ENCODE assay signal across 11 cellular contexts in genomic region chr19:50638576-50638975, GRCh38. TPM values are rescaled to one million over a fixed set of nuclear protein-coding genes. Genes with fewer than 3 reads are reported as not detected.
A peak's percentile ranks its signal among the peaks of the same experiment; 100 is the strongest.
DNase-seq lines count a peak whose midpoint lies in the region; ATAC-seq and TF ChIP-seq lines count a peak whose summit lies in the region.
"Had no signal": no experiment of that assay in that cellular context is flagged by ENCODE, and none has a peak within 500 bp of the region (broad histone marks: within the 10 kb centered on the region; RNA-seq: fewer than 3 reads in every experiment).

No MANE protein-coding gene starts in this region.

- no peak overlapping the region for H3K27ac Mint-ChIP-seq in activated CD8-positive, alpha-beta T cell treated with anti-CD3 and anti-CD28 coated beads for 36 hours
- no peak overlapping the region for H3K27ac Mint-ChIP-seq in activated CD8-positive, alpha-beta T cell treated with anti-CD3 and anti-CD28 coated beads, Interleukin-2, amount 10 ng/mL, durations not matched to agents 7 days and 5 days

- H3K9ac ChIP-seq in SK-N-MC (ENCODE audit: insufficient read length) (no peak overlapping the region), parathyroid adenoma (no peak overlapping the region)

- POLR2A ChIA-PET in activated CD8-positive, alpha-beta T cell treated with anti-CD3 and anti-CD28 coated beads for 36 hours (lab: Charles Lee) = no interaction called here
- POLR2A ChIA-PET in activated CD8-positive, alpha-beta T cell treated with anti-CD3 and anti-CD28 coated beads, Interleukin-2, amount 10 ng/mL, durations not matched to agents 7 days and 5 days (lab: Charles Lee) = no interaction called here

- peak overlapping the region; percentile 99 for H3K4me2 ChIP-seq in parathyroid adenoma (ENCODE audit: low read length)

- no peaks in the 10 kb centered on the region for H3K4me1 Mint-ChIP-seq in activated CD8-positive, alpha-beta T cell treated with anti-CD3 and anti-CD28 coated beads for 36 hours (ENCODE audit: low read depth)
- peaks cover 2% of the 10 kb centered on the region for H3K4me1 Mint-ChIP-seq in activated CD8-positive, alpha-beta T cell treated with anti-CD3 and anti-CD28 coated beads, Interleukin-2, amount 10 ng/mL, durations not matched to agents 7 days and 5 days (ENCODE audit: low read depth)

- no peaks in the 10 kb centered on the region for H3K4me1 ChIP-seq in parathyroid adenoma

- DNase-seq in activated CD8-positive, alpha-beta T cell treated with anti-CD3 and anti-CD28 coated beads for 36 hours = no peak
- DNase-seq in activated CD8-positive, alpha-beta T cell treated with anti-CD3 and anti-CD28 coated beads, Interleukin-2, amount 10 ng/mL, durations not matched to agents 7 days and 5 days = no peak
- DNase-seq in SK-N-MC (ENCODE audit: low read depth, low spot score) = no peak
- DNase-seq: activated gamma-delta T cell, T-helper 1 cell had no signal

- H3K4me3 ChIP-seq in SK-N-MC (peak overlapping the region; percentile 87; the same call in 1 of the 2 replicates), iPS-11a (ENCODE audit: low read depth, low read length) (peak overlapping the region; percentile 67), parathyroid adenoma (ENCODE audit: low read depth, low read length) (peak overlapping the region; percentile 88)

- peaks cover 6% of the 10 kb centered on the region for H3K36me3 Mint-ChIP-seq in activated CD8-positive, alpha-beta T cell treated with anti-CD3 and anti-CD28 coated beads for 36 hours (ENCODE audit: low read depth)
- no peaks in the 10 kb centered on the region for H3K36me3 Mint-ChIP-seq in activated CD8-positive, alpha-beta T cell treated with anti-CD3 and anti-CD28 coated beads, Interleukin-2, amount 10 ng/mL, durations not matched to agents 7 days and 5 days (ENCODE audit: low read depth)

- peak overlapping the region; percentile 9 for H3K4me3 Mint-ChIP-seq in activated CD8-positive, alpha-beta T cell treated with anti-CD3 and anti-CD28 coated beads for 36 hours
- no peak overlapping the region for H3K4me3 Mint-ChIP-seq in activated CD8-positive, alpha-beta T cell treated with anti-CD3 and anti-CD28 coated beads, Interleukin-2, amount 10 ng/mL, durations not matched to agents 7 days and 5 days

- H3K27me3 Mint-ChIP-seq in activated CD8-positive, alpha-beta T cell treated with anti-CD3 and anti-CD28 coated beads for 36 hours = peaks cover 39% of the 10 kb centered on the region
- H3K27me3 Mint-ChIP-seq in activated CD8-positive, alpha-beta T cell treated with anti-CD3 and anti-CD28 coated beads, Interleukin-2, amount 10 ng/mL, durations not matched to agents 7 days and 5 days (ENCODE audit: low read depth) = peaks cover 29% of the 10 kb centered on the region

- H2AFZ ChIP-seq in parathyroid adenoma = peak overlapping the region; percentile 93

- no peak overlapping the region for H3K27ac ChIP-seq in SK-N-MC
- no peak overlapping the region for H3K27ac ChIP-seq in parathyroid adenoma

- no peak for ATAC-seq in activated CD8-positive, alpha-beta T cell treated with anti-CD3 and anti-CD28 coated beads for 36 hours
- ATAC-seq in activated CD8-positive, alpha-beta T cell treated with anti-CD3 and anti-CD28 coated beads, Interleukin-2, amount 10 ng/mL, durations not matched to agents 7 days and 5 days = no peak
- ATAC-seq in HG03196 (IDR thresholded peaks at IDR 0.05; ENCODE audit: unreplicated experiment) = no peak
- ATAC-seq in HG02981 (IDR thresholded peaks at IDR 0.05; ENCODE audit: unreplicated experiment) = no peak
- ATAC-seq in GM19455 (IDR thresholded peaks at IDR 0.05; ENCODE audit: unreplicated experiment) = no peak

- H3K9me3 ChIP-seq in SK-N-MC (ENCODE audit: low read depth, low read length) (peaks cover 3% of the 10 kb centered on the region; the same call in 1 of the 2 replicates), parathyroid adenoma (ENCODE audit: control insufficient read depth, low read length) (no peaks in the 10 kb centered on the region)

- no peak for TF ChIP-seq CTCF in activated CD8-positive, alpha-beta T cell treated with anti-CD3 and anti-CD28 coated beads for 36 hours (IDR thresholded peaks at IDR 0.05)
- no peak for TF ChIP-seq CTCF in parathyroid adenoma (IDR thresholded peaks at IDR 0.05)

- intact Hi-C loops in activated CD8-positive, alpha-beta T cell treated with anti-CD3 and anti-CD28 coated beads for 36 hours (cut with micrococcal nuclease) = no loop called here

- H3K27me3 ChIP-seq in parathyroid adenoma (ENCODE audit: control insufficient read depth, insufficient read depth, low read length) = no peaks in the 10 kb centered on the region

- no peaks in the 10 kb centered on the region for H3K36me3 ChIP-seq in SK-N-MC (ENCODE audit: insufficient read depth, low read length)
- no peaks in the 10 kb centered on the region for H3K36me3 ChIP-seq in parathyroid adenoma (ENCODE audit: control insufficient read depth, insufficient read depth, low read length)
- H3K36me3 ChIP-seq: stomach had no signal

- peaks cover 12% of the 10 kb centered on the region for H3K9me3 Mint-ChIP-seq in activated CD8-positive, alpha-beta T cell treated with anti-CD3 and anti-CD28 coated beads for 36 hours
- peaks cover 14% of the 10 kb centered on the region for H3K9me3 Mint-ChIP-seq in activated CD8-positive, alpha-beta T cell treated with anti-CD3 and anti-CD28 coated beads, Interleukin-2, amount 10 ng/mL, durations not matched to agents 7 days and 5 days (ENCODE audit: insufficient read depth)

- CTCF ChIA-PET in activated CD8-positive, alpha-beta T cell treated with anti-CD3 and anti-CD28 coated beads for 36 hours (lab: Charles Lee) = no interaction called here
- CTCF ChIA-PET in activated CD8-positive, alpha-beta T cell treated with anti-CD3 and anti-CD28 coated beads, Interleukin-2, amount 10 ng/mL, durations not matched to agents 7 days and 5 days (lab: Charles Lee) = interaction anchor here (0.6 kb wide), 1 partner anchor 31 kb away, joined by 4 read pairs; no protein-coding TSS in a partner anchor

- H3K79me2 ChIP-seq in parathyroid adenoma = no peaks in the 10 kb centered on the region

RNA-seq across cellular contexts. Expression of gene SYT3, which starts 1.1 kb away (rescaled TPM):
- total RNA-seq in activated CD8-positive, alpha-beta T cell treated with anti-CD3 and anti-CD28 coated beads for 36 hours = not detected
- not detected for total RNA-seq in activated CD8-positive, alpha-beta T cell treated with anti-CD3 and anti-CD28 coated beads, Interleukin-2, amount 10 ng/mL, durations not matched to agents 7 days and 5 days

RNA-seq across cellular contexts. Expression of gene C19orf81, which starts 10.7 kb away (rescaled TPM):
- 1 to 10 TPM; 1.5 to 3.2 TPM for total RNA-seq in activated CD8-positive, alpha-beta T cell treated with anti-CD3 and anti-CD28 coated beads for 36 hours
- total RNA-seq in activated CD8-positive, alpha-beta T cell treated with anti-CD3 and anti-CD28 coated beads, Interleukin-2, amount 10 ng/mL, durations not matched to agents 7 days and 5 days = not detected
- total RNA-seq: stomach had no signal
